In genomic region chr1:4173731-4174130, GRCh38 we compare ENCODE assay signal across 17 cellular contexts.
DNase-seq lines count a peak whose midpoint lies in the region; ATAC-seq and TF ChIP-seq lines count a peak whose summit lies in the region.
"Had no signal": no experiment of that assay in that cellular context is flagged by ENCODE, and none has a peak within 500 bp of the region (broad histone marks: within the 10 kb centered on the region; RNA-seq: fewer than 3 reads in every experiment).

No MANE protein-coding gene starts in this region.

- H3K27me3 Mint-ChIP-seq in endodermal cell (ENCODE audit: insufficient read depth) (peaks cover 9% of the 10 kb centered on the region), osteocyte (ENCODE audit: unreplicated experiment) (no peaks in the 10 kb centered on the region)

- no peaks in the 10 kb centered on the region for H3K36me3 Mint-ChIP-seq in endodermal cell (ENCODE audit: low read depth)
- H3K36me3 Mint-ChIP-seq in osteocyte (ENCODE audit: unreplicated experiment): peaks cover 2% of the 10 kb centered on the region

- no peaks in the 10 kb centered on the region for H3K9me3 ChIP-seq in BLaER1
- no peaks in the 10 kb centered on the region for H3K9me3 ChIP-seq in DOHH2 (ENCODE audit: control insufficient read depth, insufficient read depth, low read length)
- no peaks in the 10 kb centered on the region for H3K9me3 ChIP-seq in endodermal cell (ENCODE audit: control insufficient read depth, low read length)
- H3K9me3 ChIP-seq: HAP-1 had no signal

- H3K4me3 Mint-ChIP-seq in endodermal cell: no peak overlapping the region
- H3K4me3 Mint-ChIP-seq in osteocyte (ENCODE audit: unreplicated experiment): no peak overlapping the region
- H3K4me3 Mint-ChIP-seq: CD4-positive, alpha-beta T cell had no signal

- 89 to 92% methylated on average over 8 to 9 of the region's 9 CpGs for WGBS in endodermal cell (ENCODE audit: insufficient coverage in 1 of 2, insufficient read length in 1 of 2), 2 experiments

- H3K27ac Mint-ChIP-seq in endodermal cell (peak overlapping the region; percentile 44), osteocyte (ENCODE audit: unreplicated experiment) (no peak overlapping the region)
- H3K27ac Mint-ChIP-seq: CD4-positive, alpha-beta T cell had no signal

- H3K4me2 ChIP-seq in BLaER1: peak overlapping the region; percentile 37
- peak overlapping the region; percentile 34 for H3K4me2 ChIP-seq in DOHH2 (ENCODE audit: low read length)
- H3K4me2 ChIP-seq: PC-9 had no signal

- H3K27ac ChIP-seq in BLaER1 (peak overlapping the region; percentile 18; the same call in 1 of the 2 replicates), DOHH2 (ENCODE audit: low read depth, low read length) (no peak overlapping the region), endodermal cell (ENCODE audit: low read depth, low read length) (no peak overlapping the region)
- H3K27ac ChIP-seq: PC-9, SJSA1 had no signal

- H3F3A ChIP-seq in DOHH2 (ENCODE audit: control insufficient read depth, insufficient read depth): no peaks in the 10 kb centered on the region

- DNase-seq in endodermal cell (no peak), osteocyte (ENCODE audit: extremely low spot score, unreplicated experiment) (peak; percentile 76), dermis blood vessel endothelial cell (no peak), ecto neural progenitor cell (ENCODE audit: low spot score) (no peak)
- DNase-seq: ACHN; CD4-positive, alpha-beta T cell; DMS53; NCI-H146; NCI-H2081; NCI-H748 treated with DMSO at 0.1 percent for 48 hours; PC-9 had no signal

- H3K4me1 ChIP-seq in BLaER1 (peaks cover 58% of the 10 kb centered on the region), DOHH2 (ENCODE audit: control insufficient read depth, low read length) (peaks cover 32% of the 10 kb centered on the region), endodermal cell (ENCODE audit: control insufficient read depth, insufficient read depth, low read length) (peaks cover 2% of the 10 kb centered on the region)
- H3K4me1 ChIP-seq: HAP-1, SJSA1 had no signal

- H3K9me3 Mint-ChIP-seq in endodermal cell: no peaks in the 10 kb centered on the region
- H3K9me3 Mint-ChIP-seq in osteocyte (ENCODE audit: unreplicated experiment): peaks cover 25% of the 10 kb centered on the region
- H3K9me3 Mint-ChIP-seq: CD4-positive, alpha-beta T cell had no signal

- no peak overlapping the region for H3K4me3 ChIP-seq in BLaER1
- H3K4me3 ChIP-seq in DOHH2 (ENCODE audit: low read length): no peak overlapping the region
- no peak overlapping the region for H3K4me3 ChIP-seq in endodermal cell (ENCODE audit: low read length)
- H3K4me3 ChIP-seq: HAP-1, K562, PC-9, SJSA1 had no signal

- H4K20me1 ChIP-seq in BLaER1 (no peaks in the 10 kb centered on the region), DOHH2 (ENCODE audit: control insufficient read depth, insufficient read depth, low read depth, low read length) (no peaks in the 10 kb centered on the region)

- TF ChIP-seq CTCF in DOHH2 (IDR thresholded peaks at IDR 0.05; ENCODE audit: low read depth, low read length, poor library complexity, severe bottlenecking) (no peak), endodermal cell (conservative IDR thresholded peaks at IDR 0.05) (no peak), osteocyte (IDR thresholded peaks at IDR 0.05) (no peak)

- H3K36me3 ChIP-seq in BLaER1: no peaks in the 10 kb centered on the region
- H3K36me3 ChIP-seq in DOHH2 (ENCODE audit: control insufficient read depth, low read length): no peaks in the 10 kb centered on the region
- H3K36me3 ChIP-seq in endodermal cell (ENCODE audit: control insufficient read depth, insufficient read depth, low read length): no peaks in the 10 kb centered on the region
- H3K36me3 ChIP-seq: HAP-1, SJSA1 had no signal

- H3K4me1 Mint-ChIP-seq in endodermal cell: peaks cover 25% of the 10 kb centered on the region
- H3K4me1 Mint-ChIP-seq in osteocyte (ENCODE audit: unreplicated experiment): no peaks in the 10 kb centered on the region

- H3K79me2 ChIP-seq in DOHH2 (ENCODE audit: control insufficient read depth, low read length): no peaks in the 10 kb centered on the region

- no peak for ATAC-seq in HG03521 (IDR thresholded peaks at IDR 0.05; ENCODE audit: unreplicated experiment)

- no peaks in the 10 kb centered on the region for H3K9me2 ChIP-seq in DOHH2 (replicated peaks; ENCODE audit: control insufficient read depth, low read length)

- H3K27me3 ChIP-seq in BLaER1: no peaks in the 10 kb centered on the region
- no peaks in the 10 kb centered on the region for H3K27me3 ChIP-seq in DOHH2 (ENCODE audit: control insufficient read depth, low read length)
- no peaks in the 10 kb centered on the region for H3K27me3 ChIP-seq in endodermal cell (ENCODE audit: control insufficient read depth, insufficient read depth, low read length, poor library complexity, severe bottlenecking)
- H3K27me3 ChIP-seq: SJSA1 had no signal

- H3K9ac ChIP-seq in BLaER1 (no peak overlapping the region; the same call in 1 of the 2 replicates), endodermal cell (ENCODE audit: extremely low read depth, low read length, poor library complexity, severe bottlenecking) (no peak overlapping the region)
